16 cellular contexts compared by ENCODE assay signal in genomic region chr17:55430531-55431228, GRCh38. TPM values are rescaled to one million over a fixed set of nuclear protein-coding genes. Genes with fewer than 3 reads are reported as not detected.
DNase-seq lines count a peak whose midpoint lies in the region; ATAC-seq and TF ChIP-seq lines count a peak whose summit lies in the region.
"Had no signal": no experiment of that assay in that cellular context is flagged by ENCODE, and none has a peak within 500 bp of the region (broad histone marks: within the 10 kb centered on the region; RNA-seq: fewer than 3 reads in every experiment).

No MANE protein-coding gene starts in this region.

- H3K4me3 ChIP-seq in epithelial cell of esophagus (ENCODE audit: low read length) = no peak overlapping the region
- H3K4me3 ChIP-seq: BLaER1 treated with 17β-estradiol and CSF1 and Interleukin-3, amounts not matched to agents 10 nM and 100 nM; dorsolateral prefrontal cortex had no signal

- no peak for TF ChIP-seq CTCF in epithelial cell of esophagus (IDR thresholded peaks at IDR 0.05; ENCODE audit: insufficient read depth, low read depth, low read length, missing control alignments)
- TF ChIP-seq CTCF in omental fat pad (IDR thresholded peaks at IDR 0.05) = no peak

- DNase-seq in DMS 273 (lab: John Stamatoyannopoulos, UW; ENCODE audit: unreplicated experiment) (peak; percentile 59), NCI-H69 (lab: John Stamatoyannopoulos, UW) (peak; percentile 66), epithelial cell of esophagus (ENCODE audit: low read depth) (peak; percentile 52), omental fat pad (ENCODE audit: low spot score) (no peak), germinal center (ENCODE audit: low spot score) (no peak)
- DNase-seq: activated CD4-positive, alpha-beta T cell treated with anti-CD3 and anti-CD28 coated beads for 1 hour; dorsolateral prefrontal cortex; NCI-H1092 treated with DMSO at 0.1 percent for 48 hours; NCI-H526 treated with DMSO at 0.1 percent for 48 hours; nucleus accumbens; stimulated activated CD4-positive, alpha-beta T cell treated with anti-CD3 and anti-CD28 coated beads, Interleukin-1b, Interleukin-23, amount 100 ng/mL, for 48 hours had no signal

- ATAC-seq in omental fat pad (ENCODE audit: low FRiP score) (peak; percentile 69), GM21619 (IDR thresholded peaks at IDR 0.05; ENCODE audit: unreplicated experiment) (no peak), HG03342 (IDR thresholded peaks at IDR 0.05; ENCODE audit: unreplicated experiment) (no peak), GM19035 (IDR thresholded peaks at IDR 0.05; ENCODE audit: unreplicated experiment) (no peak)
- ATAC-seq: left lobe of liver had no signal

RNA-seq across cellular contexts. Expression of gene MMD, which starts 9.0 kb away (rescaled TPM):
- total RNA-seq in omental fat pad = 100 to 1,000 TPM in 3 of 4 donors, 10 to 100 TPM in 1; 37.8 to 176 (median 137) TPM

Comparison
In these comparisons a context has a peak if more than half of its experiments do, and no peak if none do; other contexts are left out.
1. DNase-seq: peak in DMS 273 (single experiment), NCI-H69 (single experiment) and epithelial cell of esophagus (single experiment); none in omental fat pad (single experiment) and germinal center (single experiment).